In the genomic region with DNA sequence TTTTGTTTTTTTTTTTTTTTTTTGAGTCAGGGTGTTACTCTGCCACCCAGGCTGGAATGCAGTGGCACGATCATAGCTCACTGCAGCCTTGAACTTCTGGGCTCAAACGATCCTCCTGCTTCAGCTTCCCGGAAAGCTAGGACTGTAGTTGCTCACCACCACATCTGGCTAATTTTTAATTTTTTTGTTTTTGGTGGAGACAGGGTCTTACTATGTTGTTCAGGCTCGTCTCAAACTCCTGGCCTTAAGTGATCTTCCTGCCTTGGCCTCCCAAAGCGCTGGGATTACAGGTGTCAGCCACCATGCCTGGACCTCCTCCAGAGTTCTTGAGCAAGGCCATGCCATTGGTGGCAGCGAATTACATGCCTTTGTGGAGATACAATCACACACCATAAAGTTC, we compare ENCODE assay signal across 9 cellular contexts.
"Had no signal": no experiment of that assay in that cellular context is flagged by ENCODE, and none has a peak within 500 bp of the region (broad histone marks: within the 10 kb centered on the region; RNA-seq: fewer than 3 reads in every experiment).

No MANE protein-coding gene starts in this region.

- ATAC-seq: GM23338, K562 had no signal

- H3K4me2 ChIP-seq: GM23338 had no signal

- FAIRE-seq: H1, H54, K562 had no signal

- DNase-seq: H9, HCEC 1CT, IMR-90, KG1 had no signal

- H3K4me3 ChIP-seq: GM23338, K562 had no signal

- H2AFZ ChIP-seq: GM23338 had no signal

- H3K27ac ChIP-seq: HL-60 had no signal
